ENCODE assay signal across 23 cellular contexts in genomic region chr6:137235686-137236085, GRCh38.
"Had no signal": no experiment of that assay in that cellular context is flagged by ENCODE, and none has a peak within 500 bp of the region (broad histone marks: within the 10 kb centered on the region; RNA-seq: fewer than 3 reads in every experiment).

No MANE protein-coding gene starts in this region.

- H3K27me3 ChIP-seq: ascending aorta, cardiac muscle cell, gastroesophageal sphincter, right atrium auricular region, upper lobe of right lung had no signal

- DNase-seq: activated CD4-positive, alpha-beta T cell treated with anti-CD3 and anti-CD28 coated beads for 4 hours; activated CD4-positive, alpha-beta T cell treated with anti-CD3 and anti-CD28 coated beads, Interleukin-2, amount 50 U/mL, for 4 hours; activated CD8-positive, alpha-beta memory T cell treated with anti-CD3 and anti-CD28 coated beads for 24 hours; activated effector memory CD4-positive, alpha-beta T cell treated with Interleukin-2 at 50 U/mL for 16 hours; activated naive CD4-positive, alpha-beta T cell treated with anti-CD3 and anti-CD28 coated beads for 36 hours; activated naive CD8-positive, alpha-beta T cell treated with anti-CD3 and anti-CD28 coated beads, Interleukin-2, amount 10 ng/mL, durations not matched to agents 7 days and 5 days; cortex of kidney; hippocampal formation; left cardiac atrium; mammary epithelial cell; nucleus accumbens; stimulated activated CD4-positive, alpha-beta T cell treated with anti-CD3 and anti-CD28 coated beads, Interleukin-2, amount 100 ng/mL, for 48 hours; stimulated activated naive CD8-positive, alpha-beta T cell treated with anti-CD3 and anti-CD28 coated beads, Interleukin-15, amount 100 ng/mL, for 72 hours; substantia nigra; upper lobe of right lung had no signal

- H3K4me1 ChIP-seq: parathyroid adenoma had no signal

- H3K27me3 Mint-ChIP-seq: activated naive CD8-positive, alpha-beta T cell treated with anti-CD3 and anti-CD28 coated beads, Interleukin-2, amount 10 ng/mL, durations not matched to agents 7 days and 5 days; brain had no signal

- FAIRE-seq: endothelial cell of umbilical vein, keratinocyte had no signal

- H2AFZ ChIP-seq: parathyroid adenoma had no signal

- H3K36me3 Mint-ChIP-seq: brain had no signal

- H3K9me3 ChIP-seq: ascending aorta, gastroesophageal sphincter, right atrium auricular region, upper lobe of right lung had no signal

- H3K4me3 ChIP-seq: ascending aorta, cardiac muscle cell, gastroesophageal sphincter, right atrium auricular region, upper lobe of right lung had no signal

- H3K4me1 Mint-ChIP-seq: brain had no signal

- H3K79me2 ChIP-seq: parathyroid adenoma had no signal

- H3K4me3 Mint-ChIP-seq: activated naive CD4-positive, alpha-beta T cell treated with anti-CD3 and anti-CD28 coated beads for 36 hours; activated naive CD8-positive, alpha-beta T cell treated with anti-CD3 and anti-CD28 coated beads, Interleukin-2, amount 10 ng/mL, durations not matched to agents 7 days and 5 days; brain; stimulated activated naive CD8-positive, alpha-beta T cell treated with anti-CD3 and anti-CD28 coated beads, Interleukin-15, amount 100 ng/mL, for 72 hours had no signal

- H3K27ac Mint-ChIP-seq: activated naive CD4-positive, alpha-beta T cell treated with anti-CD3 and anti-CD28 coated beads for 36 hours; activated naive CD8-positive, alpha-beta T cell treated with anti-CD3 and anti-CD28 coated beads, Interleukin-2, amount 10 ng/mL, durations not matched to agents 7 days and 5 days; brain had no signal

- ATAC-seq: gastroesophageal sphincter; left cardiac atrium; stimulated activated naive CD8-positive, alpha-beta T cell treated with anti-CD3 and anti-CD28 coated beads, Interleukin-15, amount 100 ng/mL, for 72 hours; upper lobe of right lung had no signal

- H3K27ac ChIP-seq: ascending aorta, cardiac muscle cell, gastroesophageal sphincter, parathyroid adenoma, right atrium auricular region, upper lobe of right lung had no signal

- H3K9ac ChIP-seq: parathyroid adenoma had no signal

- H3K36me3 ChIP-seq: ascending aorta, cardiac muscle cell, gastroesophageal sphincter, right atrium auricular region, upper lobe of right lung had no signal
